ENCODE assay signal across 12 cellular contexts in genomic region chr9:95044731-95045508, GRCh38.
DNase-seq lines count a peak whose midpoint lies in the region; ATAC-seq, FAIRE-seq and TF ChIP-seq lines count a peak whose summit lies in the region.
"Had no signal": no experiment of that assay in that cellular context is flagged by ENCODE, and none has a peak within 500 bp of the region (broad histone marks: within the 10 kb centered on the region; RNA-seq: fewer than 3 reads in every experiment).

No MANE protein-coding gene starts in this region.

- H3K4me1 Mint-ChIP-seq in natural killer cell, result peaks cover 7% of the 10 kb centered on the region in 2 donors

- peak overlapping the region; percentile 6; the same call in 1 of the 2 replicates for H2BK12ac ChIP-seq in H1 (ENCODE audit: low read depth, low read length)

- no peak overlapping the region for H2BK5ac ChIP-seq in H1 (ENCODE audit: low read depth, low read length)

- H3K4me2 ChIP-seq in H1 (ENCODE audit: insufficient read depth in 1 of 2, low read depth in 2 of 2, low read length in 2 of 2), result peak overlapping the region; percentile 67 to 69

- no peaks in the 10 kb centered on the region for H3K79me1 ChIP-seq in H1 (ENCODE audit: low read depth, low read length)

- intact Hi-C loops in kidney (cut with DNase I) (no loop called here), sigmoid colon (cut with DNase I) (loop anchor here (5.0 kb wide), 2 partner anchors 37 to 38 kb away; no protein-coding TSS in a partner anchor), natural killer cell (cut with micrococcal nuclease) (no loop called here)

- CTCF ChIA-PET in H1 (lab: Charles Lee; ENCODE audit: partially characterized antibody), result interaction anchor here (0.7 to 4.4 kb wide), 33 partner anchors 8 to 364 kb away, joined by 3 to 22 read pairs (median 4); no protein-coding TSS in a partner anchor

- peaks cover 0 to 20% (median 8%) of the 10 kb centered on the region in 4 experiments; a peak in 6 of 7 replicates for H3K27me3 ChIP-seq in H1 (replicated peaks in 1 of 4; ENCODE audit: control insufficient read depth in 3 of 4, extremely low read depth in 1 of 4, insufficient read depth in 3 of 4, low read length in 3 of 4)
- no peaks in the 10 kb centered on the region for H3K27me3 ChIP-seq in sigmoid colon

- no peak overlapping the region for H4K5ac ChIP-seq in H1 (ENCODE audit: insufficient read length, low read depth, low read length)

- FAIRE-seq in H1 (lab: Jason Lieb, UNC), result no peak
- FAIRE-seq in kidney (lab: Jason Lieb, UNC), result no peak

- ATAC-seq in GM18909 (IDR thresholded peaks at IDR 0.05; ENCODE audit: poor library complexity, unreplicated experiment) (no peak), natural killer cell (no peak)

- H3K56ac ChIP-seq in H1 (replicated peaks; ENCODE audit: insufficient read length, low read depth, low read length), result no peak overlapping the region

- H2AK5ac ChIP-seq in H1 (ENCODE audit: low read depth, low read length), result 0 out of 2 replicates have a peak overlapping the region, but pooled peaks have one; percentile 7

- H3K36me3 ChIP-seq in H1 (ENCODE audit: control insufficient read depth in 2 of 4, insufficient read depth in 4 of 4, low read length in 3 of 4), result no peaks in the 10 kb centered on the region
- peaks cover 2 to 11% of the 10 kb centered on the region in 2 donors for H3K36me3 ChIP-seq in kidney (ENCODE audit: control insufficient read depth in 1 of 2, insufficient read depth in 2 of 2, low read length in 2 of 2)
- H3K36me3 ChIP-seq in sigmoid colon, result peaks cover 0 to 8% (median 0%) of the 10 kb centered on the region in 4 donors

- WGBS in H1 (ENCODE audit: extremely low coverage in 1 of 2, insufficient coverage in 1 of 2, insufficient read length in 1 of 2, insufficient replicate concordance in 2 of 2, low coverage in 1 of 2, low lambda C conversion rate in 2 of 2, missing lambda C conversion rate in 1 of 2), 2 experiments, result 11% methylated on average over 35 of the region's 36 CpGs; no CpG with 5 or more reads in 1 of the 2 experiments
- WGBS in sigmoid colon, 2 donors, result 61 to 72% methylated on average over 36 of the region's 36 CpGs

- no peak overlapping the region for H4K91ac ChIP-seq in H1 (replicated peaks; ENCODE audit: insufficient read length, low read length)

- H3K23me2 ChIP-seq in H1 (ENCODE audit: low read depth, low read length), result peaks cover 12% of the 10 kb centered on the region

- H3K9me3 ChIP-seq in H1 (ENCODE audit: insufficient read depth in 2 of 2, low read depth in 1 of 2, low read length in 1 of 2) (no peaks in the 10 kb centered on the region), kidney (ENCODE audit: control insufficient read depth in 1 of 2, low read length in 2 of 2) (no peaks in the 10 kb centered on the region), sigmoid colon (no peaks in the 10 kb centered on the region)

- H3K27me3 Mint-ChIP-seq in natural killer cell (ENCODE audit: low read depth in 2 of 2), result peaks cover 0 to 7% of the 10 kb centered on the region in 2 donors

- no peak overlapping the region for H3K23ac ChIP-seq in H1 (ENCODE audit: insufficient read length)

- no peak overlapping the region; the same call in 1 of the 2 replicates for H2AFZ ChIP-seq in H1 (ENCODE audit: low read length)

- no peak overlapping the region; the same call in none of the 2 replicates for H4K8ac ChIP-seq in H1 (ENCODE audit: extremely low read depth, insufficient read depth, low read length)

- TF ChIP-seq CTCF in H1 (IDR thresholded peaks at IDR 0.05; ENCODE audit: control extremely low read depth in 1 of 3, insufficient read depth in 1 of 3, low read depth in 1 of 3, low read length in 3 of 3), result peak; percentile 83 to 94 (median 92)
- TF ChIP-seq CTCF in kidney (IDR thresholded peaks at IDR 0.05; ENCODE audit: borderline replicate concordance, extremely low read depth, insufficient read depth), result peak; percentile 29
- peak; percentile 10 to 44 (median 26) for TF ChIP-seq CTCF in sigmoid colon (IDR thresholded peaks at IDR 0.05)
- TF ChIP-seq CTCF in natural killer cell (IDR thresholded peaks at IDR 0.05), result no peak

- POLR2A ChIA-PET in H1 (lab: Charles Lee; ENCODE audit: partially characterized antibody), result no interaction called here

- no peak overlapping the region for H3K27ac ChIP-seq in H1 (ENCODE audit: low read depth, low read length)
- H3K27ac ChIP-seq in kidney (ENCODE audit: low read depth in 2 of 2, low read length in 2 of 2), result peak overlapping the region; percentile 63 to 71
- peak overlapping the region; percentile 67 to 99 (median 88) for H3K27ac ChIP-seq in sigmoid colon

- H2BK120ac ChIP-seq in H1 (replicated peaks; ENCODE audit: low read depth, low read length), result no peak overlapping the region

- DNase-seq in EH (ENCODE audit: low read depth) (peak; percentile 66), H1 (ENCODE audit: low read depth in 1 of 2, low spot score in 2 of 2) (peak; percentile 72 to 89), kidney (peak; percentile 82), sigmoid colon (no peak), natural killer cell (no peak)
- no peak for DNase-seq in NK-92 treated with Interleukin-12 subunit alpha and Interleukin-12 subunit beta, amount 100 ng/mL, for 24 hours (lab: John Stamatoyannopoulos, UW)
- no peak for DNase-seq in stimulated activated CD4-positive, alpha-beta T cell treated with anti-CD3 and anti-CD28 coated beads, Interleukin-4, amount 100 ng/mL, for 4 hours
- DNase-seq: activated T-cell treated with anti-CD3 and anti-CD28 coated beads for 4 hours, C1 segment of cervical spinal cord, dermis blood vessel endothelial cell, T1000 had no signal

- peak overlapping the region in 3 of 4 experiments; percentile 29 to 52 (median 41); a peak in 5 of 8 replicates for H3K4me3 ChIP-seq in H1 (ENCODE audit: extremely low read depth in 1 of 4, insufficient read depth in 2 of 4, low read depth in 3 of 4, low read length in 4 of 4)
- H3K4me3 ChIP-seq in kidney (ENCODE audit: low read length in 2 of 2), result no peak overlapping the region
- peak overlapping the region in 3 of 4 donors; percentile 21 to 28 (median 24) for H3K4me3 ChIP-seq in sigmoid colon

- H3K9ac ChIP-seq in H1 (replicated peaks in 1 of 4; ENCODE audit: extremely low read depth in 1 of 4, low read depth in 3 of 4, low read length in 3 of 4) (no peak overlapping the region), kidney (ENCODE audit: low read length in 2 of 2) (peak overlapping the region; percentile 9 to 43)

- TF ChIP-seq POLR2A in H1 (IDR thresholded peaks at IDR 0.05; ENCODE audit: control extremely low read depth in 1 of 2, low read depth in 2 of 2, low read length in 2 of 2) (no peak), sigmoid colon (IDR thresholded peaks at IDR 0.05) (no peak)

- peaks cover 0 to 4% of the 10 kb centered on the region in 2 experiments for H4K20me1 ChIP-seq in H1 (replicated peaks in 1 of 2; ENCODE audit: control insufficient read depth in 1 of 2, insufficient read depth in 2 of 2, low read length in 2 of 2)

- no peak overlapping the region for H3K14ac ChIP-seq in H1 (ENCODE audit: insufficient read length)

- H2BK15ac ChIP-seq in H1 (ENCODE audit: low read length), result 0 out of 2 replicates have a peak overlapping the region, but pooled peaks have one; percentile 18

- H3K9me3 Mint-ChIP-seq in natural killer cell, result no peaks in the 10 kb centered on the region

- H3K4me3 Mint-ChIP-seq in natural killer cell, result no peak overlapping the region

- TF ChIP-seq EP300 in H1 (IDR thresholded peaks at IDR 0.05; ENCODE audit: borderline replicate concordance in 1 of 2, low read depth in 2 of 2, low read length in 2 of 2) (0 out of 3 replicates have a peak, but pooled peaks of 1 of the 2 experiments have one; percentile 34), sigmoid colon (IDR thresholded peaks at IDR 0.05) (no peak)

- TF ChIP-seq RAD21 in H1 (IDR thresholded peaks at IDR 0.05 in 1 of 2, conservative IDR thresholded peaks at IDR 0.05 in 1 of 2; ENCODE audit: low read depth in 2 of 2, low read length in 2 of 2), result peak; percentile 85 to 91

- H3K4me1 ChIP-seq in H1 (replicated peaks in 1 of 4; ENCODE audit: control insufficient read depth in 3 of 4, insufficient read depth in 4 of 4, low read length in 3 of 4) (peaks cover 6 to 20% (median 12%) of the 10 kb centered on the region in 4 experiments), kidney (ENCODE audit: control insufficient read depth in 1 of 2, insufficient read depth in 1 of 2, low read depth in 1 of 2, low read length in 2 of 2) (peaks cover 27 to 30% of the 10 kb centered on the region in 2 donors), sigmoid colon (peaks cover 0 to 90% (median 74%) of the 10 kb centered on the region in 4 donors)

- H3K18ac ChIP-seq in H1 (ENCODE audit: extremely low read depth, low read length), result peak overlapping the region; percentile 68

- no peaks in the 10 kb centered on the region for H3K79me2 ChIP-seq in H1 (ENCODE audit: control insufficient read depth in 1 of 2, insufficient read depth in 2 of 2, low read length in 2 of 2)

- no peak overlapping the region for H2BK20ac ChIP-seq in H1 (ENCODE audit: low read length)

- H3K27ac Mint-ChIP-seq in natural killer cell, result no peak overlapping the region

- no peaks in the 10 kb centered on the region for H3K36me3 Mint-ChIP-seq in natural killer cell

- H3K4ac ChIP-seq in H1 (replicated peaks; ENCODE audit: insufficient read length, low read depth, low read length), result no peak overlapping the region

TF ChIP-seq in H1, 55 proteins besides CTCF, POLR2A, EP300 and RAD21 (continues in another document):
- TF ChIP-seq YY1 (IDR thresholded peaks at IDR 0.05; ENCODE audit: low read depth, low read length) (peak; percentile 55; the same call in 1 of the 2 replicates), CBX8 (IDR thresholded peaks at IDR 0.05; ENCODE audit: borderline replicate concordance, low read depth, low read length) (no peak), ATF3 (IDR thresholded peaks at IDR 0.05; ENCODE audit: insufficient read depth, low read depth, low read length) (no peak), BCL11A (IDR thresholded peaks at IDR 0.05; ENCODE audit: low read depth in 2 of 2, low read length in 2 of 2) (no peak), SIN3A (conservative IDR thresholded peaks at IDR 0.05 in 1 of 2, IDR thresholded peaks at IDR 0.05 in 1 of 2; ENCODE audit: low read depth in 1 of 2, low read length in 2 of 2) (peak in 1 of 2 experiments; percentile 43; a peak in 1 of 4 replicates), CEBPB (IDR thresholded peaks at IDR 0.05; ENCODE audit: low read depth, low read length) (no peak), E2F6 (IDR thresholded peaks at IDR 0.05) (peak; percentile 22; the same call in 1 of the 2 replicates), ASH2L (IDR thresholded peaks at IDR 0.05; ENCODE audit: low read length) (peak; percentile 51), SUZ12 (IDR thresholded peaks at IDR 0.05; ENCODE audit: low read length) (peak; percentile 50)

Comparison
In these comparisons a context has a peak if more than half of its experiments do, and no peak if none do; other contexts are left out.
1. DNase-seq: peak in EH (single experiment), H1 (2 of 2) and kidney (single experiment); none in sigmoid colon (single experiment), natural killer cell (single experiment), NK-92 treated with Interleukin-12 subunit alpha and Interleukin-12 subunit beta, amount 100 ng/mL, for 24 hours (single experiment) and stimulated activated CD4-positive, alpha-beta T cell treated with anti-CD3 and anti-CD28 coated beads, Interleukin-4, amount 100 ng/mL, for 4 hours (0 of 2).
2. H3K4me3 ChIP-seq: peak in H1 (3 of 4) and sigmoid colon (3 of 4); none in kidney (0 of 2).
3. H3K9ac ChIP-seq: peak in kidney (2 of 2); none in H1 (0 of 4).